Comparison of ENCODE assay signal across 32 cellular contexts in genomic region chr14:76541594-76542219, GRCh38.
A peak's percentile ranks its signal among the peaks of the same experiment; 100 is the strongest.
DNase-seq lines count a peak whose midpoint lies in the region; TF ChIP-seq lines count a peak whose summit lies in the region.
"Had no signal": no experiment of that assay in that cellular context is flagged by ENCODE, and none has a peak within 500 bp of the region (broad histone marks: within the 10 kb centered on the region; RNA-seq: fewer than 3 reads in every experiment).

No MANE protein-coding gene starts in this region.

- no peaks in the 10 kb centered on the region for H3K4me1 ChIP-seq in CD8-positive, alpha-beta memory T cell (ENCODE audit: insufficient read depth, low read length)
- H3K4me1 ChIP-seq: colonic mucosa, left lung, pancreas, right lobe of liver had no signal

- H3K27me3 Mint-ChIP-seq in nephron (ENCODE audit: low read depth) (peaks cover 5% of the 10 kb centered on the region), osteocyte (ENCODE audit: unreplicated experiment) (peaks cover 1% of the 10 kb centered on the region)
- H3K27me3 Mint-ChIP-seq in CD8-positive, alpha-beta memory T cell = peaks cover 12% of the 10 kb centered on the region in 2 donors

- no peaks in the 10 kb centered on the region for H3K36me3 ChIP-seq in CD8-positive, alpha-beta memory T cell (ENCODE audit: insufficient read depth, low read length)
- H3K36me3 ChIP-seq: colonic mucosa, esophagus muscularis mucosa, left lung, pancreas, right lobe of liver, thoracic aorta had no signal

- peak overlapping the region; percentile 67 to 70 (median 68) for H3K4me3 Mint-ChIP-seq in nephron
- H3K4me3 Mint-ChIP-seq in osteocyte (ENCODE audit: unreplicated experiment) = no peak overlapping the region
- H3K4me3 Mint-ChIP-seq in CD8-positive, alpha-beta memory T cell = no peak overlapping the region
- H3K4me3 Mint-ChIP-seq: activated CD4-positive, alpha-beta T cell treated with anti-CD3 and anti-CD28 coated beads, Interleukin-2, amount 10 ng/mL, durations not matched to agents 7 days and 5 days; activated CD8-positive, alpha-beta memory T cell treated with anti-CD3 and anti-CD28 coated beads, Interleukin-2, amount 10 ng/mL, durations not matched to agents 7 days and 5 days; activated T-cell treated with anti-CD3 and anti-CD28 coated beads, Interleukin-2, amount 50 U/mL, for 72 hours; CD4-positive, CD25-positive, alpha-beta regulatory T cell; natural killer cell had no signal

- DNase-seq in DMS79 (lab: John Stamatoyannopoulos, UW) (peak; percentile 46), HEK293T (ENCODE audit: extremely low spot score) (peak; percentile 37), NOMO-1 (lab: John Stamatoyannopoulos, UW; ENCODE audit: unreplicated experiment in 2 of 2) (peak; percentile 54 to 70), osteocyte (ENCODE audit: extremely low spot score, unreplicated experiment) (no peak), NCI-H82 treated with DMSO at 0.1 percent for 48 hours (lab: John Stamatoyannopoulos, UW; ENCODE audit: unreplicated experiment) (no peak)
- DNase-seq in CD8-positive, alpha-beta memory T cell = no peak
- DNase-seq: activated CD4-positive, alpha-beta T cell treated with anti-CD3 and anti-CD28 coated beads, Interleukin-2, amount 10 ng/mL, durations not matched to agents 7 days and 5 days; activated CD8-positive, alpha-beta memory T cell treated with anti-CD3 and anti-CD28 coated beads, Interleukin-2, amount 10 ng/mL, durations not matched to agents 7 days and 5 days; activated naive CD4-positive, alpha-beta T cell treated with Interleukin-2 at 50 U/mL for 16 hours; activated T-cell treated with anti-CD3 and anti-CD28 coated beads, Interleukin-2, amount 50 U/mL, for 72 hours; amniotic stem cell; CD4-positive, CD25-positive, alpha-beta regulatory T cell; colonic mucosa; DMS53; GF-D8; GM23248; KG1; left lung; midbrain; natural killer cell; NCI-H2081 treated with DMSO at 0.1 percent for 48 hours; NCI-H524 treated with DMSO at 0.1 percent for 48 hours; pancreas; right lobe of liver; stimulated activated CD4-positive, alpha-beta T cell treated with anti-CD3 and anti-CD28 coated beads, Interleukin-12 subunit alpha, Interleukin-12 subunit beta, amount 100 ng/mL, for 4 hours; stimulated activated CD4-positive, alpha-beta T cell treated with anti-CD3 and anti-CD28 coated beads, Interleukin-4, amount 100 ng/mL, for 4 hours; stimulated activated naive CD4-positive, alpha-beta T cell had no signal

- H3K9me3 ChIP-seq in CD8-positive, alpha-beta memory T cell (ENCODE audit: low read length) = no peaks in the 10 kb centered on the region
- H3K9me3 ChIP-seq: colonic mucosa, esophagus muscularis mucosa, left lung, pancreas, right lobe of liver, thoracic aorta had no signal

- peak overlapping the region; percentile 9 to 75 (median 58) for H3K27ac Mint-ChIP-seq in nephron
- H3K27ac Mint-ChIP-seq in osteocyte (ENCODE audit: unreplicated experiment) = no peak overlapping the region
- H3K27ac Mint-ChIP-seq in CD8-positive, alpha-beta memory T cell = no peak overlapping the region
- H3K27ac Mint-ChIP-seq: activated CD4-positive, alpha-beta T cell treated with anti-CD3 and anti-CD28 coated beads, Interleukin-2, amount 10 ng/mL, durations not matched to agents 7 days and 5 days; activated CD8-positive, alpha-beta memory T cell treated with anti-CD3 and anti-CD28 coated beads, Interleukin-2, amount 10 ng/mL, durations not matched to agents 7 days and 5 days; activated T-cell treated with anti-CD3 and anti-CD28 coated beads, Interleukin-2, amount 50 U/mL, for 72 hours; CD4-positive, CD25-positive, alpha-beta regulatory T cell; natural killer cell had no signal

- no peak overlapping the region for H3K27ac ChIP-seq in CD8-positive, alpha-beta memory T cell (ENCODE audit: low read depth, low read length)
- H3K27ac ChIP-seq: colonic mucosa, esophagus muscularis mucosa, GM23248, left lung, pancreas, right lobe of liver, RWPE1, thoracic aorta, VCaP had no signal

- TF ChIP-seq CTCF in nephron (IDR thresholded peaks at IDR 0.05; ENCODE audit: unreplicated experiment in 3 of 3) (no peak), osteocyte (IDR thresholded peaks at IDR 0.05) (no peak)

- no peaks in the 10 kb centered on the region for H3K27me3 ChIP-seq in CD8-positive, alpha-beta memory T cell (ENCODE audit: insufficient read depth, low read length, poor library complexity, severe bottlenecking)
- H3K27me3 ChIP-seq: colonic mucosa, pancreas, right lobe of liver had no signal

- POLR2A ChIA-PET in HEK293T (lab: Yijun Ruan, JAX) = no interaction called here
- POLR2A ChIA-PET in CD8-positive, alpha-beta memory T cell (lab: Charles Lee) = no interaction called here

- peaks cover 50% of the 10 kb centered on the region for H3K4me1 Mint-ChIP-seq in nephron
- H3K4me1 Mint-ChIP-seq in osteocyte (ENCODE audit: unreplicated experiment) = no peaks in the 10 kb centered on the region
- no peaks in the 10 kb centered on the region for H3K4me1 Mint-ChIP-seq in CD8-positive, alpha-beta memory T cell
- H3K4me1 Mint-ChIP-seq: activated CD4-positive, alpha-beta T cell treated with anti-CD3 and anti-CD28 coated beads, Interleukin-2, amount 10 ng/mL, durations not matched to agents 7 days and 5 days; activated CD8-positive, alpha-beta memory T cell treated with anti-CD3 and anti-CD28 coated beads, Interleukin-2, amount 10 ng/mL, durations not matched to agents 7 days and 5 days; natural killer cell had no signal

- CTCF ChIA-PET in HEK293T (lab: Yijun Ruan, JAX) = interaction anchor here (0.6 to 1.7 kb wide), 3 partner anchors 18 to 61 kb away, joined by 3 to 6 read pairs (median 3); no protein-coding TSS in a partner anchor
- CTCF ChIA-PET in CD8-positive, alpha-beta memory T cell (lab: Charles Lee) = no interaction called here

- H3K36me3 Mint-ChIP-seq in nephron (ENCODE audit: low read depth) (no peaks in the 10 kb centered on the region), osteocyte (ENCODE audit: unreplicated experiment) (no peaks in the 10 kb centered on the region)
- H3K36me3 Mint-ChIP-seq in CD8-positive, alpha-beta memory T cell = no peaks in the 10 kb centered on the region
- H3K36me3 Mint-ChIP-seq: activated CD8-positive, alpha-beta memory T cell treated with anti-CD3 and anti-CD28 coated beads, Interleukin-2, amount 10 ng/mL, durations not matched to agents 7 days and 5 days; CD4-positive, CD25-positive, alpha-beta regulatory T cell; natural killer cell had no signal

- H3K9me3 Mint-ChIP-seq in nephron (no peaks in the 10 kb centered on the region), osteocyte (ENCODE audit: unreplicated experiment) (no peaks in the 10 kb centered on the region)
- H3K9me3 Mint-ChIP-seq in CD8-positive, alpha-beta memory T cell = no peaks in the 10 kb centered on the region
- H3K9me3 Mint-ChIP-seq: activated CD4-positive, alpha-beta T cell treated with anti-CD3 and anti-CD28 coated beads, Interleukin-2, amount 10 ng/mL, durations not matched to agents 7 days and 5 days; activated T-cell treated with anti-CD3 and anti-CD28 coated beads, Interleukin-2, amount 50 U/mL, for 72 hours; CD4-positive, CD25-positive, alpha-beta regulatory T cell; natural killer cell had no signal

- H3K4me3 ChIP-seq in CD8-positive, alpha-beta memory T cell (ENCODE audit: low read length) = no peak overlapping the region
- H3K4me3 ChIP-seq: colonic mucosa, esophagus muscularis mucosa, GM23248, left lung, pancreas, right lobe of liver, thoracic aorta had no signal

TF ChIP-seq in HEK293T, 16 proteins besides CTCF, POLR2A, EP300 and RAD21:
- peak; percentile 95 for TF ChIP-seq PKNOX1 (IDR thresholded peaks at IDR 0.05)
- no peak for TF ChIP-seq ELF4 (IDR thresholded peaks at IDR 0.05)
- no peak for TF ChIP-seq CTBP1 (IDR thresholded peaks at IDR 0.05; ENCODE audit: borderline replicate concordance)

Comparison
In these comparisons a context has a peak if more than half of its experiments do, and no peak if none do; other contexts are left out.
1. DNase-seq: peak in DMS79 (single experiment), HEK293T (single experiment) and NOMO-1 (2 of 2); none in osteocyte (single experiment), NCI-H82 treated with DMSO at 0.1 percent for 48 hours (single experiment) and CD8-positive, alpha-beta memory T cell (0 of 5).
2. H3K27ac Mint-ChIP-seq: peak in nephron (3 of 3); none in osteocyte (single experiment) and CD8-positive, alpha-beta memory T cell (0 of 8).
3. H3K4me3 Mint-ChIP-seq: peak in nephron (3 of 3); none in osteocyte (single experiment) and CD8-positive, alpha-beta memory T cell (0 of 7).